28 cellular contexts compared by ENCODE assay signal in the genomic region with DNA sequence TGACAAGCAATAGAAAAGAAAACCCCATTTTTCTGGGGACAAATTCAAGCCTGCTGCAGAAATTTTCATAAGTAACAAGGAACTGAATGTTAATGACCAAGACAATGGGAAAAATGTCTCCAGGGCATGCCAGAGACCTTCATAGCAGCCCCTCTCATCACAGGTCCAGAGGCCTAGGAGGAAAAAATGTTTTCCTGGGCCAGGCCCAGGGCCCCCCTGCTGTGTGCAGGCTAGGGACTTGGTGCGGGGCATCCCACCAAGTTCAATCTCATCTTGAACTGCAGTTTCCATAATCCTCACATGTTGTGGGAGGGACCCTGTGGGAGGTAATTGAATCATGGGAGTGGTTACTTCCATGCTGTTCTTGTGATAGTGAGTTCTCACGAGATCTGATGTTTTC.
"Had no signal": no experiment of that assay in that cellular context is flagged by ENCODE, and none has a peak within 500 bp of the region (broad histone marks: within the 10 kb centered on the region; RNA-seq: fewer than 3 reads in every experiment).

No MANE protein-coding gene starts in this region.

- H3K36me3 Mint-ChIP-seq: stimulated activated effector memory CD8-positive, alpha-beta T cell treated with anti-CD3 and anti-CD28 coated beads, Interleukin-12 subunit alpha, Interleukin-12 subunit beta, amount 100 ng/mL, for 72 hours; stimulated activated memory B cell treated with anti-CD40 and anti-IgM and Interleukin-4, amounts not matched to agents 10 μg/mL and 1 μg/mL and 100 μg/mL, for 72 hours; stimulated activated naive B cell treated with anti-CD40 and anti-IgM and Interleukin-4, amounts not matched to agents 10 μg/mL and 1 μg/mL and 100 μg/mL, for 72 hours; type B pancreatic cell had no signal

- H3K27me3 Mint-ChIP-seq: stimulated activated memory B cell treated with anti-CD40 and anti-IgM and Interleukin-4, amounts not matched to agents 10 μg/mL and 1 μg/mL and 100 μg/mL, for 72 hours; stimulated activated naive B cell treated with anti-CD40 and anti-IgM and Interleukin-4, amounts not matched to agents 10 μg/mL and 1 μg/mL and 100 μg/mL, for 72 hours; stimulated activated naive CD8-positive, alpha-beta T cell treated with anti-CD3 and anti-CD28 coated beads, Interleukin-15, amount 100 ng/mL, for 72 hours; stimulated activated naive CD8-positive, alpha-beta T cell treated with anti-CD3 and anti-CD28 coated beads, Interleukin-15, Interleukin-2, amounts not matched to agents 100 ng/mL and 50 ng/mL, for 24 hours; type B pancreatic cell had no signal

- H3K4me1 ChIP-seq: stomach, suprapubic skin, testis, thyroid gland, tibial artery, tibial nerve, transverse colon, upper lobe of left lung, upper lobe of right lung, uterus, vagina had no signal

- H3K4me1 Mint-ChIP-seq: stimulated activated effector memory CD8-positive, alpha-beta T cell treated with anti-CD3 and anti-CD28 coated beads, Interleukin-12 subunit alpha, Interleukin-12 subunit beta, amount 100 ng/mL, for 72 hours; stimulated activated memory B cell treated with anti-CD40 and anti-IgM and Interleukin-4, amounts not matched to agents 10 μg/mL and 1 μg/mL and 100 μg/mL, for 72 hours; stimulated activated naive B cell treated with anti-CD40 and anti-IgM and Interleukin-4, amounts not matched to agents 10 μg/mL and 1 μg/mL and 100 μg/mL, for 72 hours; stimulated activated naive CD8-positive, alpha-beta T cell treated with anti-CD3 and anti-CD28 coated beads, Interleukin-15, amount 100 ng/mL, for 72 hours had no signal

- H3K27ac Mint-ChIP-seq: stimulated activated effector memory CD8-positive, alpha-beta T cell treated with anti-CD3 and anti-CD28 coated beads, Interleukin-12 subunit alpha, Interleukin-12 subunit beta, amount 100 ng/mL, for 72 hours; stimulated activated memory B cell treated with anti-CD40 and anti-IgM and Interleukin-4, amounts not matched to agents 10 μg/mL and 1 μg/mL and 100 μg/mL, for 72 hours; stimulated activated naive B cell treated with anti-CD40 and anti-IgM and Interleukin-4, amounts not matched to agents 10 μg/mL and 1 μg/mL and 100 μg/mL, for 72 hours; stimulated activated naive CD8-positive, alpha-beta T cell treated with anti-CD3 and anti-CD28 coated beads, Interleukin-15, amount 100 ng/mL, for 72 hours; stimulated activated naive CD8-positive, alpha-beta T cell treated with anti-CD3 and anti-CD28 coated beads, Interleukin-15, Interleukin-2, amounts not matched to agents 100 ng/mL and 50 ng/mL, for 24 hours; type B pancreatic cell had no signal

- DNase-seq: stimulated activated CD4-positive, alpha-beta T cell treated with anti-CD3 and anti-CD28 coated beads, Interleukin-2, amount 100 ng/mL, for 48 hours; stimulated activated CD4-positive, alpha-beta T cell treated with anti-CD3 and anti-CD28 coated beads, Interleukin-4, amount 100 ng/mL, for 1 hour; stimulated activated CD4-positive, alpha-beta T cell treated with anti-CD3 and anti-CD28 coated beads, Interleukin-4, amount 100 ng/mL, for 24 hours; stimulated activated CD4-positive, alpha-beta T cell treated with anti-CD3 and anti-CD28 coated beads, Interleukin-4, amount 100 ng/mL, for 4 hours; stimulated activated CD8-positive, alpha-beta memory T cell treated with anti-CD3 and anti-CD28 coated beads, Interleukin-4, amount 100 ng/mL, for 48 hours; stimulated activated naive B cell treated with anti-CD40 and anti-IgM and Interleukin-4, amounts not matched to agents 10 μg/mL and 1 μg/mL and 100 μg/mL, for 72 hours; stimulated activated naive CD4-positive, alpha-beta T cell; stimulated activated naive CD4-positive, alpha-beta T cell treated with Interleukin-2 at 50 U/mL for 16 hours; stimulated activated naive CD8-positive, alpha-beta T cell treated with anti-CD3 and anti-CD28 coated beads, Interleukin-15, amount 100 ng/mL, for 72 hours; stimulated activated naive CD8-positive, alpha-beta T cell treated with anti-CD3 and anti-CD28 coated beads, Interleukin-15, Interleukin-2, amounts not matched to agents 100 U/mL and 50 U/mL, for 24 hours; stomach; substantia nigra; testis; thyroid gland; tibial artery; transverse colon; trophoblast cell; upper lobe of left lung; upper lobe of right lung; uterus had no signal

- H3K4me3 ChIP-seq: stomach, suprapubic skin, testis, thoracic aorta, thyroid gland, tibial artery, tibial nerve, transverse colon, upper lobe of left lung, upper lobe of right lung, uterus, vagina had no signal

- H3K4me3 Mint-ChIP-seq: stimulated activated effector memory CD8-positive, alpha-beta T cell treated with anti-CD3 and anti-CD28 coated beads, Interleukin-12 subunit alpha, Interleukin-12 subunit beta, amount 100 ng/mL, for 72 hours; stimulated activated memory B cell treated with anti-CD40 and anti-IgM and Interleukin-4, amounts not matched to agents 10 μg/mL and 1 μg/mL and 100 μg/mL, for 72 hours; stimulated activated naive B cell treated with anti-CD40 and anti-IgM and Interleukin-4, amounts not matched to agents 10 μg/mL and 1 μg/mL and 100 μg/mL, for 72 hours; stimulated activated naive CD8-positive, alpha-beta T cell treated with anti-CD3 and anti-CD28 coated beads, Interleukin-15, amount 100 ng/mL, for 72 hours; stimulated activated naive CD8-positive, alpha-beta T cell treated with anti-CD3 and anti-CD28 coated beads, Interleukin-15, Interleukin-2, amounts not matched to agents 100 ng/mL and 50 ng/mL, for 24 hours; type B pancreatic cell had no signal

- H3K9me3 ChIP-seq: suprapubic skin, testis, thoracic aorta, thyroid gland, tibial nerve, transverse colon, upper lobe of right lung, uterus, vagina had no signal

- H3K36me3 ChIP-seq: stomach, suprapubic skin, thoracic aorta, thyroid gland, tibial artery, tibial nerve, transverse colon, upper lobe of left lung, upper lobe of right lung, uterus, vagina had no signal

- H3K27ac ChIP-seq: stomach, suprapubic skin, testis, thoracic aorta, thyroid gland, tibial artery, tibial nerve, transverse colon, upper lobe of left lung, upper lobe of right lung, uterus, vagina had no signal
